Comparison of ENCODE assay signal across 8 cellular contexts in the genomic region with DNA sequence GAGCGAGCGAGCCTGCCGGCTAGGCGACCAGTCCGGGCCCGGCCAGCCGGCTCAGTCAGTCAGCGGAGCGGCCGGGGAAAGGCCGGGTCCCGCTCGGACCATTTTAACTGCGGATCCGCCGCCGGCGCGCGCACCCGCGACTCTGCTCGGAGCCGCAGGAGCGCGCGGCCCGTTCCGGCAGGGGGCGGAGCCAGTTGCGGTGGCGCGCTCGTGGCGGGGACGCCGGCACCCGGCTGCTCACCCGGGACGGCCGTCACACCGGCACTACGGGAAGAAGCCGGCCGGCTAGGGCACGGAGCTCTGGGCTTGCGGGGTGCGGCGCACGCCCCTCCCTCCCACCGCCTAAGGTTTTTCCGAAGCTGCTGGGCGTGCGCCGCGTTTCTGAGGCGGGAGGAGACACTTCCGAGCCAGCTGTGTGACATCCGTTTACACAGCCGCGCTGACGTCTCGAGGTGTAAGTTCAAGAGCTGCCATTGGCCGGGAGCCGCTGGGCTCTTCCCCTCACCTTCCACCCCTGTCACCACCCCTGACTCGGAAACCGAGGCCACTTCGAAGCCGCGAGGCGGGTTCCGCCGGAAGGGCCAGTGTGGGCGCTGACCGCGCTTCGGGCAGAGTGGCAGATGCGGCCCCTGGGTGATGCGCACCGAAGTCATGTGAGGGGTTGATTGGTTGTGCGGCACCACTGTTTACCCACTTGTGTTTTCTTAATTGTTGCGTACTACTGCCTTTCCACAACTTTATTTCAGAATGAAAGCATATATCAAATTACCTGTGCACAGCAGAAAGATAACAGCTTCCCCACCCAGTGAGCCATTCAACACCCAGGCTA. TPM values are rescaled to one million over a fixed set of nuclear protein-coding genes. Genes with fewer than 3 reads are reported as not detected.
A peak's percentile ranks its signal among the peaks of the same experiment; 100 is the strongest.
DNase-seq lines count a peak whose midpoint lies in the region; ATAC-seq and TF ChIP-seq lines count a peak whose summit lies in the region.

Gene FBXL17, minus strand, starts transcription at position 144 of the 829 bp plus-strand sequence.

- H3K4me1 ChIP-seq in colonic mucosa = peaks cover 4% of the 10 kb centered on the region

- peak within 1 kb of the TSS; percentile 97 for H3K27ac Mint-ChIP-seq in activated CD4-positive, alpha-beta T cell treated with anti-CD3 and anti-CD28 coated beads for 36 hours

- no peaks in the 10 kb centered on the region for H3K36me3 ChIP-seq in colonic mucosa

- CTCF ChIA-PET in activated CD4-positive, alpha-beta T cell treated with anti-CD3 and anti-CD28 coated beads for 36 hours (lab: Charles Lee) = interaction anchor here (0.7 to 1.4 kb wide), 5 partner anchors 49 to 541 kb away, joined by 3 to 5 read pairs (median 3); no protein-coding TSS in a partner anchor

- TF ChIP-seq POLR2A in GM19099 (IDR thresholded peaks at IDR 0.05; ENCODE audit: extremely low read depth, insufficient read length, low read depth) = peak; percentile 87

- ATAC-seq in HG03432 (IDR thresholded peaks at IDR 0.05; ENCODE audit: unreplicated experiment) = peak; percentile 79
- ATAC-seq in activated CD4-positive, alpha-beta T cell treated with anti-CD3 and anti-CD28 coated beads for 36 hours = peak; percentile 84

- peak within 1 kb of the TSS; percentile 85 to 100 for H3K9ac ChIP-seq in colonic mucosa (ENCODE audit: low read depth in 2 of 2, low read length in 2 of 2)

- peaks cover 33% of the 10 kb centered on the region for H3K4me1 Mint-ChIP-seq in activated CD4-positive, alpha-beta T cell treated with anti-CD3 and anti-CD28 coated beads for 36 hours

- H3K4me3 Mint-ChIP-seq in activated CD4-positive, alpha-beta T cell treated with anti-CD3 and anti-CD28 coated beads for 36 hours = peak within 1 kb of the TSS; percentile 77

- no peaks in the 10 kb centered on the region for H3K27me3 Mint-ChIP-seq in activated CD4-positive, alpha-beta T cell treated with anti-CD3 and anti-CD28 coated beads for 36 hours

- intact Hi-C loops in activated CD4-positive, alpha-beta T cell treated with anti-CD3 and anti-CD28 coated beads for 36 hours (cut with DNase I, micrococcal nuclease) = loop anchor here (1.0 to 10.0 kb wide), 7 partner anchors 365 to 1703 kb away; partner anchors contain the start of genes FER (in 1 of the 2) and MAN2A1 (in 1 of the 2)
- intact Hi-C loops in colonic mucosa (cut with DNase I) = no loop called here

- H3K27ac ChIP-seq in colonic mucosa = peak within 1 kb of the TSS; percentile 98

- TF ChIP-seq CTCF in colonic mucosa (IDR thresholded peaks at IDR 0.05) = no peak

- DNase-seq in AML-193 (lab: John Stamatoyannopoulos, UW) (peak; percentile 90 to 91), NCI-H524 (lab: John Stamatoyannopoulos, UW) (peak; percentile 86 to 91), colonic mucosa (peak; percentile 95), kidney tubule cell (ENCODE audit: low spot score) (peak; percentile 96)
- DNase-seq in activated CD4-positive, alpha-beta T cell treated with anti-CD3 and anti-CD28 coated beads for 36 hours = peak; percentile 95
- peak; percentile 76 to 82 for DNase-seq in stimulated activated CD4-positive, alpha-beta T cell treated with anti-CD3 and anti-CD28 coated beads, Interleukin-1b, Interleukin-23, amount 100 ng/mL, for 4 hours (ENCODE audit: low read depth in 2 of 2)

- H3K9me3 Mint-ChIP-seq in activated CD4-positive, alpha-beta T cell treated with anti-CD3 and anti-CD28 coated beads for 36 hours (ENCODE audit: low read depth) = peaks cover 4% of the 10 kb centered on the region

- no peaks in the 10 kb centered on the region for H3K9me3 ChIP-seq in colonic mucosa

- no peaks in the 10 kb centered on the region for H3K27me3 ChIP-seq in colonic mucosa

- POLR2A ChIA-PET in activated CD4-positive, alpha-beta T cell treated with anti-CD3 and anti-CD28 coated beads for 36 hours (lab: Charles Lee) = interaction anchor here (1.0 kb wide), 1 partner anchor 12 kb away, joined by 3 read pairs; no protein-coding TSS in a partner anchor

- H3K4me3 ChIP-seq in colonic mucosa = peak within 1 kb of the TSS; percentile 83

- H3K36me3 Mint-ChIP-seq in activated CD4-positive, alpha-beta T cell treated with anti-CD3 and anti-CD28 coated beads for 36 hours (ENCODE audit: low read depth) = peaks cover 14% of the 10 kb centered on the region

RNA-seq across cellular contexts. Expression of gene FBXL17, which starts in this region (rescaled TPM):
- 1 to 10 TPM; 3.1 to 6.6 TPM for total RNA-seq in activated CD4-positive, alpha-beta T cell treated with anti-CD3 and anti-CD28 coated beads for 36 hours
- total RNA-seq in colonic mucosa = 10 to 100 TPM; 14.1 to 22.8 TPM

Comparison
In these comparisons a context has a peak if more than half of its experiments do, and no peak if none do; other contexts are left out.
1. Peak in every context shown above with its lines: DNase-seq, ATAC-seq, H3K4me3 ChIP-seq and H3K27ac ChIP-seq.